2 cellular contexts compared by ENCODE assay signal in genomic region chr7:130872756-130873448, GRCh38.
TF ChIP-seq lines count a peak whose summit lies in the region.

No MANE protein-coding gene starts in this region.

TF ChIP-seq in SK-N-SH, 30 proteins besides CTCF, POLR2A, EP300 and RAD21 (continued from another document):
- TF ChIP-seq, protein P1, sequence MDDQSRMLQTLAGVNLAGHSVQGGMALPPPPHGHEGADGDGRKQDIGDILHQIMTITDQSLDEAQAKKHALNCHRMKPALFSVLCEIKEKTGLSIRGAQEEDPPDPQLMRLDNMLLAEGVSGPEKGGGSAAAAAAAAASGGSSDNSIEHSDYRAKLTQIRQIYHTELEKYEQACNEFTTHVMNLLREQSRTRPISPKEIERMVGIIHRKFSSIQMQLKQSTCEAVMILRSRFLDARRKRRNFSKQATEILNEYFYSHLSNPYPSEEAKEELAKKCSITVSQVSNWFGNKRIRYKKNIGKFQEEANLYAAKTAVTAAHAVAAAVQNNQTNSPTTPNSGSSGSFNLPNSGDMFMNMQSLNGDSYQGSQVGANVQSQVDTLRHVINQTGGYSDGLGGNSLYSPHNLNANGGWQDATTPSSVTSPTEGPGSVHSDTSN (IDR thresholded peaks at IDR 0.05), result peak; percentile 53; the same call in 1 of the 2 replicates
TF ChIP-seq in SK-N-SH: peak in this region for 4.

TF ChIP-seq in SK-N-SH treated with all-trans-retinoic acid at 6 μM for 48 hours, 23 proteins besides CTCF, POLR2A, EP300 and RAD21 (continued from another document):
- TF ChIP-seq PATZ1 (CRISPR knock-in tag; IDR thresholded peaks at IDR 0.05; ENCODE audit: borderline replicate concordance) (no peak), ARNTL (CRISPR knock-in tag; IDR thresholded peaks at IDR 0.05; ENCODE audit: borderline replicate concordance, low read depth) (no peak), ZFP30 (CRISPR knock-in tag; IDR thresholded peaks at IDR 0.05) (no peak), SNAI2 (CRISPR knock-in tag; IDR thresholded peaks at IDR 0.05) (no peak), CSDC2 (CRISPR knock-in tag; IDR thresholded peaks at IDR 0.05) (no peak)
TF ChIP-seq in SK-N-SH treated with all-trans-retinoic acid at 6 μM for 48 hours: peak in this region for 0.
